1 cellular context compared by ENCODE assay signal in genomic region chr9:69535296-69535832, GRCh38.
TF ChIP-seq lines count a peak whose summit lies in the region.

No MANE protein-coding gene starts in this region.

TF ChIP-seq in GM23338, 12 proteins besides CTCF, POLR2A, EP300 and RAD21 (continued from another document):
- no peak for TF ChIP-seq ZNF462 (CRISPR knock-in tag; IDR thresholded peaks at IDR 0.05)
